1 cellular context compared by ENCODE assay signal in genomic region chr4:40232610-40233009, GRCh38.
A peak's percentile ranks its signal among the peaks of the same experiment; 100 is the strongest.
TF ChIP-seq lines count a peak whose summit lies in the region.

No MANE protein-coding gene starts in this region.

TF ChIP-seq in K562, 482 proteins besides CTCF, POLR2A, EP300 and RAD21:
- TF ChIP-seq CCNT2 (IDR thresholded peaks at IDR 0.05; ENCODE audit: borderline replicate concordance, extremely low read depth, insufficient read length, low read depth, low read length): no peak
- no peak for TF ChIP-seq CHAMP1 (IDR thresholded peaks at IDR 0.05)
- TF ChIP-seq PTTG1 (tag; IDR thresholded peaks at IDR 0.05; ENCODE audit: low read depth): no peak
- TF ChIP-seq KDM1A (IDR thresholded peaks at IDR 0.05): peak; percentile 42 to 76
- peak; percentile 84; the same call in 1 of the 2 replicates for TF ChIP-seq SMARCA5 (IDR thresholded peaks at IDR 0.05)
- peak; percentile 88 for TF ChIP-seq BCOR (IDR thresholded peaks at IDR 0.05)
- no peak for TF ChIP-seq CCAR2 (IDR thresholded peaks at IDR 0.05; ENCODE audit: low read depth, low read length)
- no peak for TF ChIP-seq POU5F1 (IDR thresholded peaks at IDR 0.05; ENCODE audit: borderline replicate concordance, low read depth, low read length, partially characterized antibody)
- no peak for TF ChIP-seq MEF2D (tag; conservative IDR thresholded peaks at IDR 0.05; ENCODE audit: low read depth)
- TF ChIP-seq ZNF311 (CRISPR knock-in tag; IDR thresholded peaks at IDR 0.05): no peak
- peak; percentile 89 for TF ChIP-seq RBM25 (IDR thresholded peaks at IDR 0.05; ENCODE audit: low read depth, low read length, severe bottlenecking)
- TF ChIP-seq PHB (CRISPR knock-in tag; IDR thresholded peaks at IDR 0.05): no peak
- TF ChIP-seq TFAM (CRISPR knock-in tag; conservative IDR thresholded peaks at IDR 0.05): no peak
- TF ChIP-seq ADNP (tag; IDR thresholded peaks at IDR 0.05): peak; percentile 74
- no peak for TF ChIP-seq FOXP1 (CRISPR knock-in tag; IDR thresholded peaks at IDR 0.05)
- 0 out of 2 replicates have a peak, but pooled peaks have one; percentile 26 for TF ChIP-seq CBX1 (IDR thresholded peaks at IDR 0.05; ENCODE audit: low read depth)
- no peak for TF ChIP-seq ATF3 (IDR thresholded peaks at IDR 0.05)
- no peak for TF ChIP-seq ATF3 (CRISPR knock-in tag; conservative IDR thresholded peaks at IDR 0.05)
